ENCODE assay signal across 10 cellular contexts in the genomic region with DNA sequence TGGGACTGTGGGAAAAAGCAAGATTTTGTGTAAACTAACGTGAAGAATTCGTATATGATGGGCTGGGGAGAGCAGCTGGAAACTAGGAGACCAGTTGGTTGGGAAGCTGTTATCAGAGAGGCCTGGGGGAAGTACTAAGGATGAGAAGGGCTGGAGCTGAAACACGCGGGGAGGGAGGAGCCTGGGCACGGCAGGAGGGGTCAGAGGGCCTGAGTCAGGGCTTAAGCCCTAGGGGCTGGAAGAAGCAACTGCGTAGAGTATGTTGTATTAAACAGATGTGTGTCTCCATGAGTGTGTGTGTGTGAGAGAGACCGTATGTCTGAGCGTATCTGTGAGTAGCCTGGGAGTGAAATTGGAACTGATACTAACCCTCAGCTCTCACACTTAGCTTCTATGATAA. TPM values are rescaled to one million over a fixed set of nuclear protein-coding genes. Genes with fewer than 3 reads are reported as not detected.
A peak's percentile ranks its signal among the peaks of the same experiment; 100 is the strongest.
DNase-seq lines count a peak whose midpoint lies in the region; ATAC-seq and TF ChIP-seq lines count a peak whose summit lies in the region.
"Had no signal": no experiment of that assay in that cellular context is flagged by ENCODE, and none has a peak within 500 bp of the region (broad histone marks: within the 10 kb centered on the region; RNA-seq: fewer than 3 reads in every experiment).

No MANE protein-coding gene starts in this region.

- POLR2A ChIA-PET in AG04450 (lab: Yijun Ruan, JAX), result no interaction called here

- TF ChIP-seq CTCF in AG04450 (IDR thresholded peaks at IDR 0.05; ENCODE audit: low read depth, low read length) (peak; percentile 15; the same call in 1 of the 2 replicates), GM12873 (IDR thresholded peaks at IDR 0.05; ENCODE audit: insufficient read depth, low read depth, low read length, missing control alignments) (peak; percentile 13)

- no peak for DNase-seq in AG04450 (ENCODE audit: low read depth, low spot score)
- peak; percentile 79 for DNase-seq in iPS-NIHi11 (ENCODE audit: low spot score)
- no peak for DNase-seq in C1 segment of cervical spinal cord (lab: John Stamatoyannopoulos, UW)
- DNase-seq in NCI-H1092 (lab: John Stamatoyannopoulos, UW), result no peak
- no peak for DNase-seq in T-helper 9 cell
- DNase-seq in NCI-H1105 (lab: John Stamatoyannopoulos, UW), result no peak
- DNase-seq: NCI-H2029 treated with DMSO at 0.1 percent for 48 hours, T1000 had no signal

- ATAC-seq in SK-N-SH treated with all-trans-retinoic acid at 6 μM for 48 hours, result peak; percentile 75

- H3K27ac ChIP-seq in AG04450 (ENCODE audit: low read depth, low read length), result no peak overlapping the region

- H3K9me3 ChIP-seq in AG04450 (ENCODE audit: control insufficient read depth, insufficient read depth, low read length), result peaks cover 9% of the 10 kb centered on the region; the same call in 1 of the 2 replicates

- CTCF ChIA-PET in AG04450 (lab: Charles Lee), result interaction anchor here (0.8 to 1.6 kb wide), 2 partner anchors 16 to 184 kb away, joined by 3 to 4 read pairs; no protein-coding TSS in a partner anchor

- H3K27me3 ChIP-seq in AG04450 (ENCODE audit: control insufficient read depth, insufficient read depth, low read length), result peaks cover 28% of the 10 kb centered on the region

- no peak overlapping the region for H3K4me3 ChIP-seq in AG04450 (ENCODE audit: low read depth, low read length)

TF ChIP-seq in SK-N-SH treated with all-trans-retinoic acid at 6 μM for 48 hours, 23 proteins besides CTCF, POLR2A, EP300 and RAD21:
- TF ChIP-seq ZNF8 (CRISPR knock-in tag; IDR thresholded peaks at IDR 0.05), result no peak
- no peak for TF ChIP-seq BACH2 (CRISPR knock-in tag; IDR thresholded peaks at IDR 0.05; ENCODE audit: borderline replicate concordance)
- no peak for TF ChIP-seq ESRRG (CRISPR knock-in tag; IDR thresholded peaks at IDR 0.05)
- TF ChIP-seq, protein P1, sequence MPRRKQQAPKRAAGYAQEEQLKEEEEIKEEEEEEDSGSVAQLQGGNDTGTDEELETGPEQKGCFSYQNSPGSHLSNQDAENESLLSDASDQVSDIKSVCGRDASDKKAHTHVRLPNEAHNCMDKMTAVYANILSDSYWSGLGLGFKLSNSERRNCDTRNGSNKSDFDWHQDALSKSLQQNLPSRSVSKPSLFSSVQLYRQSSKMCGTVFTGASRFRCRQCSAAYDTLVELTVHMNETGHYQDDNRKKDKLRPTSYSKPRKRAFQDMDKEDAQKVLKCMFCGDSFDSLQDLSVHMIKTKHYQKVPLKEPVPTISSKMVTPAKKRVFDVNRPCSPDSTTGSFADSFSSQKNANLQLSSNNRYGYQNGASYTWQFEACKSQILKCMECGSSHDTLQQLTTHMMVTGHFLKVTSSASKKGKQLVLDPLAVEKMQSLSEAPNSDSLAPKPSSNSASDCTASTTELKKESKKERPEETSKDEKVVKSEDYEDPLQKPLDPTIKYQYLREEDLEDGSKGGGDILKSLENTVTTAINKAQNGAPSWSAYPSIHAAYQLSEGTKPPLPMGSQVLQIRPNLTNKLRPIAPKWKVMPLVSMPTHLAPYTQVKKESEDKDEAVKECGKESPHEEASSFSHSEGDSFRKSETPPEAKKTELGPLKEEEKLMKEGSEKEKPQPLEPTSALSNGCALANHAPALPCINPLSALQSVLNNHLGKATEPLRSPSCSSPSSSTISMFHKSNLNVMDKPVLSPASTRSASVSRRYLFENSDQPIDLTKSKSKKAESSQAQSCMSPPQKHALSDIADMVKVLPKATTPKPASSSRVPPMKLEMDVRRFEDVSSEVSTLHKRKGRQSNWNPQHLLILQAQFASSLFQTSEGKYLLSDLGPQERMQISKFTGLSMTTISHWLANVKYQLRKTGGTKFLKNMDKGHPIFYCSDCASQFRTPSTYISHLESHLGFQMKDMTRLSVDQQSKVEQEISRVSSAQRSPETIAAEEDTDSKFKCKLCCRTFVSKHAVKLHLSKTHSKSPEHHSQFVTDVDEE (CRISPR knock-in tag; IDR thresholded peaks at IDR 0.05), result no peak
- TF ChIP-seq, protein P2, sequence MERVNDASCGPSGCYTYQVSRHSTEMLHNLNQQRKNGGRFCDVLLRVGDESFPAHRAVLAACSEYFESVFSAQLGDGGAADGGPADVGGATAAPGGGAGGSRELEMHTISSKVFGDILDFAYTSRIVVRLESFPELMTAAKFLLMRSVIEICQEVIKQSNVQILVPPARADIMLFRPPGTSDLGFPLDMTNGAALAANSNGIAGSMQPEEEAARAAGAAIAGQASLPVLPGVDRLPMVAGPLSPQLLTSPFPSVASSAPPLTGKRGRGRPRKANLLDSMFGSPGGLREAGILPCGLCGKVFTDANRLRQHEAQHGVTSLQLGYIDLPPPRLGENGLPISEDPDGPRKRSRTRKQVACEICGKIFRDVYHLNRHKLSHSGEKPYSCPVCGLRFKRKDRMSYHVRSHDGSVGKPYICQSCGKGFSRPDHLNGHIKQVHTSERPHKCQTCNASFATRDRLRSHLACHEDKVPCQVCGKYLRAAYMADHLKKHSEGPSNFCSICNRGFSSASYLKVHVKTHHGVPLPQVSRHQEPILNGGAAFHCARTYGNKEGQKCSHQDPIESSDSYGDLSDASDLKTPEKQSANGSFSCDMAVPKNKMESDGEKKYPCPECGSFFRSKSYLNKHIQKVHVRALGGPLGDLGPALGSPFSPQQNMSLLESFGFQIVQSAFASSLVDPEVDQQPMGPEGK (CRISPR knock-in tag; IDR thresholded peaks at IDR 0.05; ENCODE audit: borderline replicate concordance), result no peak
- no peak for TF ChIP-seq SNAI2 (CRISPR knock-in tag; IDR thresholded peaks at IDR 0.05)
- no peak for TF ChIP-seq OSR1 (CRISPR knock-in tag; IDR thresholded peaks at IDR 0.05)
- TF ChIP-seq, protein P3, sequence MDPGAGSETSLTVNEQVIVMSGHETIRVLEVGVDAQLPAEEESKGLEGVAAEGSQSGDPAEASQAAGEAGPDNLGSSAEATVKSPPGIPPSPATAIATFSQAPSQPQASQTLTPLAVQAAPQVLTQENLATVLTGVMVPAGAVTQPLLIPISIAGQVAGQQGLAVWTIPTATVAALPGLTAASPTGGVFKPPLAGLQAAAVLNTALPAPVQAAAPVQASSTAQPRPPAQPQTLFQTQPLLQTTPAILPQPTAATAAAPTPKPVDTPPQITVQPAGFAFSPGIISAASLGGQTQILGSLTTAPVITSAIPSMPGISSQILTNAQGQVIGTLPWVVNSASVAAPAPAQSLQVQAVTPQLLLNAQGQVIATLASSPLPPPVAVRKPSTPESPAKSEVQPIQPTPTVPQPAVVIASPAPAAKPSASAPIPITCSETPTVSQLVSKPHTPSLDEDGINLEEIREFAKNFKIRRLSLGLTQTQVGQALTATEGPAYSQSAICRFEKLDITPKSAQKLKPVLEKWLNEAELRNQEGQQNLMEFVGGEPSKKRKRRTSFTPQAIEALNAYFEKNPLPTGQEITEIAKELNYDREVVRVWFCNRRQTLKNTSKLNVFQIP (CRISPR knock-in tag; IDR thresholded peaks at IDR 0.05; ENCODE audit: borderline replicate concordance, low read depth), result no peak

RNA-seq across cellular contexts. Expression of a gene that starts 8.4 kb away (rescaled TPM):
- polyA plus RNA-seq in AG04450 (2011; rRNA removed), result not detected in 2 replicates
- not detected in 2 replicates for polyA minus RNA-seq in AG04450 (2011; rRNA and poly(A)+ RNA removed)
